In genomic region chr3:141653872-141654271, GRCh38 we compare ENCODE assay signal across 1 cellular context.
TF ChIP-seq lines count a peak whose summit lies in the region.

No MANE protein-coding gene starts in this region.

TF ChIP-seq in H1, 55 proteins besides CTCF, POLR2A, EP300 and RAD21 (continued from another document):
- TF ChIP-seq USF2 (IDR thresholded peaks at IDR 0.05; ENCODE audit: low read length) (no peak), TAF7 (optimal IDR thresholded peaks at IDR 0.05; ENCODE audit: borderline replicate concordance, low read depth, low read length) (no peak), HDAC2 (IDR thresholded peaks at IDR 0.05; ENCODE audit: borderline replicate concordance in 1 of 2, low read depth in 2 of 2, low read length in 2 of 2) (no peak)
